In the genomic region with DNA sequence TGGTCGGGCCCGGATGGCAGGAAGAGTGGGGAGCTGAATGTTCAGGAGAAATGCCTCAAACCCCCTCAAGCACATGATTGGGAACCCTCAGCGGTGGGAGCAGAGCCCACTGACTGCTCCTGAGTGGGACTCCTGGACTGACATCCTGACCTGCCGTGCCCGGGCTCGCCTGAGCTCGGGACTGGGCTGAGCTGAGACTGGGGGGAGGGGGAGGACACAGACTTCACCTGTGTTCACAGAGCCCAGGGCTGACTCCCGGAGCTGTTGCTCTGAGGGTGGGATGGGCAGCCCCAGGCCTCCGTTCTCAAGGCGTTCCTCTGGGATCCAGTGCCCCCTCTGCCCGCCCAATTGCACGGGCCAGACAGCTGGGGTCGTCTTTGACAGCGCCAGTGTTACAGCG, we compare ENCODE assay signal across 14 cellular contexts. TPM values are rescaled to one million over a fixed set of nuclear protein-coding genes. Genes with fewer than 3 reads are reported as not detected.
DNase-seq lines count a peak whose midpoint lies in the region; ATAC-seq, FAIRE-seq and TF ChIP-seq lines count a peak whose summit lies in the region.
"Had no signal": no experiment of that assay in that cellular context is flagged by ENCODE, and none has a peak within 500 bp of the region (broad histone marks: within the 10 kb centered on the region; RNA-seq: fewer than 3 reads in every experiment).

No MANE protein-coding gene starts in this region.

- H3K4me2 ChIP-seq in BLaER1 (peak overlapping the region; percentile 95), neural progenitor cell (no peak overlapping the region)

- no peaks in the 10 kb centered on the region for H4K20me1 ChIP-seq in BLaER1
- no peaks in the 10 kb centered on the region for H4K20me1 ChIP-seq in neural progenitor cell (ENCODE audit: low read depth)

- intact Hi-C loops in dendritic cell treated with granulocyte-macrophage colony-stimulating factor and Interleukin-4, amounts not matched to agents 40 ng/mL and 50 ng/mL, for 4 days (cut with micrococcal nuclease): no loop called here

- no peak overlapping the region for H2AFZ ChIP-seq in neural progenitor cell (replicated peaks)

- peaks cover 84% of the 10 kb centered on the region for H3K4me1 Mint-ChIP-seq in dendritic cell treated with granulocyte-macrophage colony-stimulating factor and Interleukin-4, amounts not matched to agents 40 ng/mL and 50 ng/mL, for 4 days (ENCODE audit: low read depth)
- peaks cover 8% of the 10 kb centered on the region for H3K4me1 Mint-ChIP-seq in neural progenitor cell
- peaks cover 3% of the 10 kb centered on the region for H3K4me1 Mint-ChIP-seq in activated naive CD8-positive, alpha-beta T cell treated with anti-CD3 and anti-CD28 coated beads, Interleukin-2, amount 50 U/mL, for 24 hours

- H3K36me3 Mint-ChIP-seq in dendritic cell treated with granulocyte-macrophage colony-stimulating factor and Interleukin-4, amounts not matched to agents 40 ng/mL and 50 ng/mL, for 4 days (ENCODE audit: low read depth): peaks cover 70% of the 10 kb centered on the region
- H3K36me3 Mint-ChIP-seq in neural progenitor cell: no peaks in the 10 kb centered on the region
- H3K36me3 Mint-ChIP-seq in activated naive CD8-positive, alpha-beta T cell treated with anti-CD3 and anti-CD28 coated beads, Interleukin-2, amount 50 U/mL, for 24 hours (ENCODE audit: low read depth): no peaks in the 10 kb centered on the region
- H3K36me3 Mint-ChIP-seq: CD4-positive, alpha-beta memory T cell had no signal

- no peak for DNase-seq in NT2/D1 (ENCODE audit: low read depth, low spot score)
- no peak for DNase-seq in neural progenitor cell (ENCODE audit: low spot score)
- no peak for DNase-seq in activated naive CD8-positive, alpha-beta T cell treated with anti-CD3 and anti-CD28 coated beads, Interleukin-2, amount 50 U/mL, for 24 hours
- no peak for DNase-seq in H54 (ENCODE audit: insufficient read length, low spot score)
- DNase-seq: ACHN; CD4-positive, alpha-beta memory T cell; GF-D8; H7; IMR-90; KG1 had no signal

- H3K9me3 Mint-ChIP-seq in dendritic cell treated with granulocyte-macrophage colony-stimulating factor and Interleukin-4, amounts not matched to agents 40 ng/mL and 50 ng/mL, for 4 days: no peaks in the 10 kb centered on the region
- H3K9me3 Mint-ChIP-seq in neural progenitor cell: no peaks in the 10 kb centered on the region
- H3K9me3 Mint-ChIP-seq in activated naive CD8-positive, alpha-beta T cell treated with anti-CD3 and anti-CD28 coated beads, Interleukin-2, amount 50 U/mL, for 24 hours: no peaks in the 10 kb centered on the region

- FAIRE-seq in H54 (lab: Jason Lieb, UNC): no peak

- H3K27me3 ChIP-seq in BLaER1 (no peaks in the 10 kb centered on the region), NT2/D1 (ENCODE audit: insufficient read depth, insufficient read length) (no peaks in the 10 kb centered on the region), neural progenitor cell (no peaks in the 10 kb centered on the region)

- H3K9ac ChIP-seq in BLaER1 (no peak overlapping the region), NT2/D1 (ENCODE audit: insufficient read length, low read depth) (peak overlapping the region; percentile 25), neural progenitor cell (no peak overlapping the region)

- no peaks in the 10 kb centered on the region for H3K79me2 ChIP-seq in neural progenitor cell (ENCODE audit: low read depth)

- no peaks in the 10 kb centered on the region for H3K27me3 Mint-ChIP-seq in dendritic cell treated with granulocyte-macrophage colony-stimulating factor and Interleukin-4, amounts not matched to agents 40 ng/mL and 50 ng/mL, for 4 days
- H3K27me3 Mint-ChIP-seq in neural progenitor cell (ENCODE audit: insufficient read depth, low read depth): peaks cover 3% of the 10 kb centered on the region
- H3K27me3 Mint-ChIP-seq in activated naive CD8-positive, alpha-beta T cell treated with anti-CD3 and anti-CD28 coated beads, Interleukin-2, amount 50 U/mL, for 24 hours: no peaks in the 10 kb centered on the region
- H3K27me3 Mint-ChIP-seq: CD4-positive, alpha-beta memory T cell had no signal

- no peaks in the 10 kb centered on the region for H3K36me3 ChIP-seq in BLaER1
- H3K36me3 ChIP-seq in NT2/D1 (ENCODE audit: insufficient read depth, insufficient read length, low read length): no peaks in the 10 kb centered on the region
- no peaks in the 10 kb centered on the region for H3K36me3 ChIP-seq in neural progenitor cell

- no peak for TF ChIP-seq CTCF in neural progenitor cell (IDR thresholded peaks at IDR 0.05)

- no peak overlapping the region for H3K4me3 Mint-ChIP-seq in dendritic cell treated with granulocyte-macrophage colony-stimulating factor and Interleukin-4, amounts not matched to agents 40 ng/mL and 50 ng/mL, for 4 days
- H3K4me3 Mint-ChIP-seq in neural progenitor cell: no peak overlapping the region
- no peak overlapping the region for H3K4me3 Mint-ChIP-seq in activated naive CD8-positive, alpha-beta T cell treated with anti-CD3 and anti-CD28 coated beads, Interleukin-2, amount 50 U/mL, for 24 hours
- H3K4me3 Mint-ChIP-seq: CD4-positive, alpha-beta memory T cell had no signal

- H3K4me3 ChIP-seq in BLaER1 (no peak overlapping the region), NT2/D1 (ENCODE audit: insufficient read length, low read depth) (no peak overlapping the region), neural progenitor cell (no peak overlapping the region)

- peak overlapping the region; percentile 59 for H3K27ac Mint-ChIP-seq in dendritic cell treated with granulocyte-macrophage colony-stimulating factor and Interleukin-4, amounts not matched to agents 40 ng/mL and 50 ng/mL, for 4 days
- peak overlapping the region; percentile 83 for H3K27ac Mint-ChIP-seq in neural progenitor cell
- H3K27ac Mint-ChIP-seq in activated naive CD8-positive, alpha-beta T cell treated with anti-CD3 and anti-CD28 coated beads, Interleukin-2, amount 50 U/mL, for 24 hours: no peak overlapping the region

- H3K9me3 ChIP-seq in BLaER1 (no peaks in the 10 kb centered on the region), NT2/D1 (ENCODE audit: insufficient read depth, low read length) (no peaks in the 10 kb centered on the region), neural progenitor cell (ENCODE audit: low read depth) (no peaks in the 10 kb centered on the region)

- H3K27ac ChIP-seq in BLaER1 (no peak overlapping the region), neural progenitor cell (no peak overlapping the region)
- H3K27ac ChIP-seq: C4-2B had no signal

- peaks cover 89% of the 10 kb centered on the region for H3K4me1 ChIP-seq in BLaER1
- H3K4me1 ChIP-seq in NT2/D1 (ENCODE audit: insufficient read depth, insufficient read length): peaks cover 44% of the 10 kb centered on the region
- H3K4me1 ChIP-seq in neural progenitor cell: peaks cover 12% of the 10 kb centered on the region

- ATAC-seq in activated naive CD8-positive, alpha-beta T cell treated with anti-CD3 and anti-CD28 coated beads, Interleukin-2, amount 50 U/mL, for 24 hours: no peak
- no peak for ATAC-seq in GM19455 (IDR thresholded peaks at IDR 0.05; ENCODE audit: unreplicated experiment)

- TF ChIP-seq POLR2A in H54 (IDR thresholded peaks at IDR 0.05; ENCODE audit: low read depth, low read length): no peak

- H3F3A ChIP-seq in neural progenitor cell (ENCODE audit: low read depth): no peaks in the 10 kb centered on the region

RNA-seq across cellular contexts. Expression of a gene that starts 24.6 kb away (rescaled TPM):
- total RNA-seq in neural progenitor cell (ENCODE audit: low replicate concordance): 1.1 and 4.6 TPM in 2 replicates

RNA-seq across cellular contexts. Expression of a gene that starts 47.6 kb away (rescaled TPM):
- total RNA-seq in neural progenitor cell (ENCODE audit: low replicate concordance): 1.9 and 5.8 TPM in 2 replicates
